Comparison of ENCODE assay signal across 14 cellular contexts in the genomic region with DNA sequence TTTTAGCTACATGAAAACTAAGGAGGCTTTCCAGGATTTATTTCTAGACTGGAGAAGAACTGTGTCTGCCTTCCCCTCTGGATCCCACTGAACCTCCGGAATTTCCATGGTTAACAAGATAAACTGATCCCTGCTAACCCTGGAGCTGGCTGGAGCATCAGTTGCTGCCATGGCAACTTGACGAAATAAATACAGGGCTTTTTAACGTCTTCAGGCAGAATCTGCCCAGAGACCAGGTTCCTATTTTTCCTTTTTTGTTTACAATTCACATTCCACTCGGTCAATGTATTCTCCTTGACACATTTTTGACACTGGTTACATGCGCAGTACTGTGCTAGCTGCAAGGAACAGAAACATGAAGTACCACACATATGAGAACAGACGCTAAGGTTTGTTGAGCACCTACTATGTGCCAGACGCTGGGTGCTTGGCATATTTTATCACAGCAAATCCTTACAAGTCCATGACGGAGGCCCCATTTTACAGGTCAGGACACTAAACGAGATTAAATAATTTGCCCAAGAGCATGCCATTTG. TPM values are rescaled to one million over a fixed set of nuclear protein-coding genes. Genes with fewer than 3 reads are reported as not detected.
A peak's percentile ranks its signal among the peaks of the same experiment; 100 is the strongest.
DNase-seq lines count a peak whose midpoint lies in the region; ATAC-seq, FAIRE-seq and TF ChIP-seq lines count a peak whose summit lies in the region.
"Had no signal": no experiment of that assay in that cellular context is flagged by ENCODE, and none has a peak within 500 bp of the region (broad histone marks: within the 10 kb centered on the region; RNA-seq: fewer than 3 reads in every experiment).

No MANE protein-coding gene starts in this region.

- H3K4me1 Mint-ChIP-seq in natural killer cell treated with Interleukin-12 subunit alpha and Interleukin-12 subunit beta and Interleukin-15 and Interleukin-18, amount 100 ng/mL, for 72 hours (ENCODE audit: low read depth in 2 of 2), result peaks cover 0 to 4% of the 10 kb centered on the region in 2 donors

- no peak for TF ChIP-seq POLR2A in erythroblast (IDR thresholded peaks at IDR 0.05; ENCODE audit: low read length)

- FAIRE-seq in GM19239 (lab: Jason Lieb, UNC), result no peak

- DNase-seq in AG08396 (ENCODE audit: low spot score), result peak; percentile 59
- peak; percentile 45 for DNase-seq in G401 (ENCODE audit: low spot score)
- DNase-seq in coronary artery (ENCODE audit: low spot score), result no peak
- no peak for DNase-seq in natural killer cell treated with Interleukin-12 subunit alpha and Interleukin-12 subunit beta and Interleukin-15 and Interleukin-18, amount 100 ng/mL, for 72 hours (ENCODE audit: low spot score)
- no peak for DNase-seq in erythroblast (lab: John Stamatoyannopoulos, UW)
- no peak for DNase-seq in NK-92 treated with Interleukin-12 subunit alpha and Interleukin-12 subunit beta, amount 100 ng/mL, for 24 hours (lab: John Stamatoyannopoulos, UW)
- DNase-seq in GM19239 (ENCODE audit: insufficient read length, low spot score), result no peak
- DNase-seq: body of pancreas, DMS79, NCI-H446 had no signal

- no peaks in the 10 kb centered on the region for H3K9me3 Mint-ChIP-seq in natural killer cell treated with Interleukin-12 subunit alpha and Interleukin-12 subunit beta and Interleukin-15 and Interleukin-18, amount 100 ng/mL, for 72 hours

- H3K27ac Mint-ChIP-seq in natural killer cell treated with Interleukin-12 subunit alpha and Interleukin-12 subunit beta and Interleukin-15 and Interleukin-18, amount 100 ng/mL, for 72 hours, result no peak overlapping the region

- H3K4me3 ChIP-seq in coronary artery, result peak overlapping the region; percentile 85
- H3K4me3 ChIP-seq: body of pancreas had no signal

- no peaks in the 10 kb centered on the region for H3K36me3 Mint-ChIP-seq in natural killer cell treated with Interleukin-12 subunit alpha and Interleukin-12 subunit beta and Interleukin-15 and Interleukin-18, amount 100 ng/mL, for 72 hours

- H3K27ac ChIP-seq in coronary artery, result no peak overlapping the region
- H3K27ac ChIP-seq: body of pancreas, KMS-11, right lobe of liver had no signal

- in situ Hi-C loops in G401 (cut with HindIII; ENCODE audit: low sequenced_read_pairs), result no loop called here

- TF ChIP-seq CTCF in coronary artery (IDR thresholded peaks at IDR 0.05), result no peak

- H3K27me3 Mint-ChIP-seq in natural killer cell treated with Interleukin-12 subunit alpha and Interleukin-12 subunit beta and Interleukin-15 and Interleukin-18, amount 100 ng/mL, for 72 hours, result peaks cover 51% of the 10 kb centered on the region in 2 donors

- peak overlapping the region; percentile 27 for H3K4me3 Mint-ChIP-seq in natural killer cell treated with Interleukin-12 subunit alpha and Interleukin-12 subunit beta and Interleukin-15 and Interleukin-18, amount 100 ng/mL, for 72 hours

- ATAC-seq in natural killer cell treated with Interleukin-12 subunit alpha and Interleukin-12 subunit beta and Interleukin-15 and Interleukin-18, amount 100 ng/mL, for 72 hours, result no peak
- ATAC-seq in HG03565 (IDR thresholded peaks at IDR 0.05; ENCODE audit: unreplicated experiment), result no peak
- ATAC-seq: body of pancreas, esophagus mucosa, right lobe of liver had no signal

RNA-seq across cellular contexts. Expression of a gene that starts 1.7 kb away (rescaled TPM):
- total RNA-seq in G401 (2014; rRNA removed; shearing (Covaris generic)), result 0.37 and 2.6 TPM in 2 replicates
- not detected for total RNA-seq in natural killer cell treated with Interleukin-12 subunit alpha and Interleukin-12 subunit beta and Interleukin-15 and Interleukin-18, amount 100 ng/mL, for 72 hours

Comparison
In these comparisons a context has a peak if more than half of its experiments do, and no peak if none do; other contexts are left out.
1. DNase-seq: peak in AG08396 (single experiment) and G401 (single experiment); none in coronary artery (single experiment), natural killer cell treated with Interleukin-12 subunit alpha and Interleukin-12 subunit beta and Interleukin-15 and Interleukin-18, amount 100 ng/mL, for 72 hours (single experiment), erythroblast (0 of 2), NK-92 treated with Interleukin-12 subunit alpha and Interleukin-12 subunit beta, amount 100 ng/mL, for 24 hours (single experiment) and GM19239 (single experiment).